Comparison of ENCODE assay signal across 19 cellular contexts in genomic region chr1:6106977-6107376, GRCh38.
DNase-seq lines count a peak whose midpoint lies in the region; ATAC-seq, FAIRE-seq and TF ChIP-seq lines count a peak whose summit lies in the region.
"Had no signal": no experiment of that assay in that cellular context is flagged by ENCODE, and none has a peak within 500 bp of the region (broad histone marks: within the 10 kb centered on the region; RNA-seq: fewer than 3 reads in every experiment).

No MANE protein-coding gene starts in this region.

- no peak overlapping the region for H3K4me3 Mint-ChIP-seq in activated T-cell treated with anti-CD3 and anti-CD28 coated beads, Interleukin-2, amount 50 U/mL, for 72 hours
- no peak overlapping the region for H3K4me3 Mint-ChIP-seq in activated T-cell treated with anti-CD3 and anti-CD28 coated beads, Interleukin-2, amount 50 U/mL, for 24 hours
- no peak overlapping the region for H3K4me3 Mint-ChIP-seq in CD8-positive, alpha-beta T cell
- H3K4me3 Mint-ChIP-seq: CD8-positive, alpha-beta memory T cell had no signal

- WGBS in K562 (ENCODE audit: insufficient coverage, low coverage, missing lambda C conversion rate) = 3% methylated on average over 4 of the region's 6 CpGs

- H3K27me3 Mint-ChIP-seq in activated T-cell treated with anti-CD3 and anti-CD28 coated beads, Interleukin-2, amount 50 U/mL, for 72 hours (ENCODE audit: low read depth) = peaks cover 23% of the 10 kb centered on the region
- H3K27me3 Mint-ChIP-seq in activated T-cell treated with anti-CD3 and anti-CD28 coated beads, Interleukin-2, amount 50 U/mL, for 24 hours = peaks cover 16% of the 10 kb centered on the region
- peaks cover 15% of the 10 kb centered on the region for H3K27me3 Mint-ChIP-seq in CD8-positive, alpha-beta T cell (ENCODE audit: low read depth)

- peaks cover 4% of the 10 kb centered on the region for H3K27me3 ChIP-seq in CD8-positive, alpha-beta T cell (ENCODE audit: insufficient read depth, low read length)
- peaks cover 19 to 54% of the 10 kb centered on the region in 2 experiments; a peak in 4 of 5 replicates for H3K27me3 ChIP-seq in K562 (ENCODE audit: control insufficient read depth in 2 of 2, insufficient read depth in 2 of 2, low read length in 2 of 2)

- DNase-seq in activated T-cell treated with anti-CD3 and anti-CD28 coated beads, Interleukin-2, amount 50 U/mL, for 72 hours = no peak
- no peak for DNase-seq in activated T-cell treated with anti-CD3 and anti-CD28 coated beads, Interleukin-2, amount 50 U/mL, for 24 hours
- DNase-seq in CD8-positive, alpha-beta T cell = no peak
- DNase-seq in K562 (ENCODE audit: extremely low read depth in 1 of 4, low spot score in 3 of 4) (no peak), DMS79 (lab: John Stamatoyannopoulos, UW) (no peak), AG08396 (ENCODE audit: low spot score) (no peak)
- DNase-seq: 8988T, ACHN, C1 segment of cervical spinal cord, DMS 273 treated with DMSO at 0.1 percent for 48 hours, DMS79 treated with DMSO at 0.1 percent for 48 hours, GF-D8, GOT3, H7, HCEC 1CT had no signal

- ATAC-seq in activated T-cell treated with anti-CD3 and anti-CD28 coated beads, Interleukin-2, amount 50 U/mL, for 72 hours (replicated peaks in 1 of 2) = no peak
- ATAC-seq in CD8-positive, alpha-beta T cell = no peak
- no peak for ATAC-seq in K562
- ATAC-seq: A549 had no signal

- H3K4me1 Mint-ChIP-seq in activated T-cell treated with anti-CD3 and anti-CD28 coated beads, Interleukin-2, amount 50 U/mL, for 72 hours (ENCODE audit: low read depth) = no peaks in the 10 kb centered on the region
- no peaks in the 10 kb centered on the region for H3K4me1 Mint-ChIP-seq in activated T-cell treated with anti-CD3 and anti-CD28 coated beads, Interleukin-2, amount 50 U/mL, for 24 hours (ENCODE audit: low read depth)
- H3K4me1 Mint-ChIP-seq in CD8-positive, alpha-beta T cell (ENCODE audit: low read depth) = no peaks in the 10 kb centered on the region
- H3K4me1 Mint-ChIP-seq: CD8-positive, alpha-beta memory T cell had no signal

- no peak overlapping the region for H3K4me2 ChIP-seq in K562 (ENCODE audit: insufficient read depth, low read length)
- H3K4me2 ChIP-seq: A549 had no signal

- no peak for TF ChIP-seq RAD21 in K562 (CRISPR knock-in tag; conservative IDR thresholded peaks at IDR 0.05 in 1 of 2, IDR thresholded peaks at IDR 0.05 in 1 of 2)

- in situ Hi-C loops in K562 (cut with MboI) = no loop called here

- H3K36me3 Mint-ChIP-seq in activated T-cell treated with anti-CD3 and anti-CD28 coated beads, Interleukin-2, amount 50 U/mL, for 72 hours (ENCODE audit: insufficient read depth in 2 of 2) = no peaks in the 10 kb centered on the region
- H3K36me3 Mint-ChIP-seq in activated T-cell treated with anti-CD3 and anti-CD28 coated beads, Interleukin-2, amount 50 U/mL, for 24 hours (ENCODE audit: low read depth) = no peaks in the 10 kb centered on the region
- no peaks in the 10 kb centered on the region for H3K36me3 Mint-ChIP-seq in CD8-positive, alpha-beta T cell
- H3K36me3 Mint-ChIP-seq: CD8-positive, alpha-beta memory T cell had no signal

- H2AFZ ChIP-seq in K562 (ENCODE audit: low read depth, low read length) = no peak overlapping the region

- H3K79me2 ChIP-seq in K562 (ENCODE audit: control insufficient read depth, insufficient read depth, low read length) = no peaks in the 10 kb centered on the region

- no peaks in the 10 kb centered on the region for H3K9me3 ChIP-seq in CD8-positive, alpha-beta T cell (ENCODE audit: low read length)
- no peaks in the 10 kb centered on the region for H3K9me3 ChIP-seq in K562 (replicated peaks; ENCODE audit: control insufficient read depth, insufficient read depth, low read depth, low read length)
- H3K9me3 ChIP-seq: A549 had no signal

- intact Hi-C loops in CD8-positive, alpha-beta T cell (cut with DNase I, micrococcal nuclease) = no loop called here
- intact Hi-C loops in K562 (cut with micrococcal nuclease) = no loop called here

- TF ChIP-seq CTCF in CD8-positive, alpha-beta T cell (IDR thresholded peaks at IDR 0.05) = peak; percentile 2
- TF ChIP-seq CTCF in K562 (IDR thresholded peaks at IDR 0.05 in 2 of 3, conservative IDR thresholded peaks at IDR 0.05 in 1 of 3; ENCODE audit: insufficient read depth in 2 of 3, low read depth in 1 of 3, low read length in 3 of 3) = no peak

- peaks cover 10% of the 10 kb centered on the region; the same call in 1 of the 2 replicates for H4K20me1 ChIP-seq in K562 (replicated peaks; ENCODE audit: control insufficient read depth, insufficient read depth, low read length)

- H3K9me1 ChIP-seq in K562 (ENCODE audit: control insufficient read depth, insufficient read depth, low read length) = no peaks in the 10 kb centered on the region

- H3K4me3 ChIP-seq in CD8-positive, alpha-beta T cell (ENCODE audit: low read depth, low read length) = no peak overlapping the region
- no peak overlapping the region for H3K4me3 ChIP-seq in K562
- H3K4me3 ChIP-seq: A549 had no signal

- FAIRE-seq in K562 (lab: Jason Lieb, UNC) = no peak
- FAIRE-seq: A549, D721Med, GM12891 had no signal

- no peak for TF ChIP-seq POLR2A in K562 (conservative IDR thresholded peaks at IDR 0.05)

- CTCF ChIA-PET in CD8-positive, alpha-beta T cell (lab: Charles Lee) = no interaction called here
- CTCF ChIA-PET in K562 (lab: Yijun Ruan, JAX; ENCODE audit: low intra/inter-chr PET ratio) = no interaction called here

- POLR2A ChIA-PET in CD8-positive, alpha-beta T cell (lab: Charles Lee) = no interaction called here
- POLR2A ChIA-PET in K562 (lab: Yijun Ruan, JAX) = no interaction called here

- no peaks in the 10 kb centered on the region for H3K36me3 ChIP-seq in CD8-positive, alpha-beta T cell (ENCODE audit: insufficient read depth, low read length)
- no peaks in the 10 kb centered on the region for H3K36me3 ChIP-seq in K562 (ENCODE audit: control insufficient read depth, insufficient read depth, low read length)

- no TSS peak for BruUV-seq in K562 (replicated peaks; lab: Mats Ljungman, UMichigan)

- H3K27ac Mint-ChIP-seq in activated T-cell treated with anti-CD3 and anti-CD28 coated beads, Interleukin-2, amount 50 U/mL, for 72 hours = peak overlapping the region; percentile 23
- H3K27ac Mint-ChIP-seq in activated T-cell treated with anti-CD3 and anti-CD28 coated beads, Interleukin-2, amount 50 U/mL, for 24 hours = no peak overlapping the region
- no peak overlapping the region for H3K27ac Mint-ChIP-seq in CD8-positive, alpha-beta T cell
- H3K27ac Mint-ChIP-seq: CD8-positive, alpha-beta memory T cell had no signal

- H3K27ac ChIP-seq in CD8-positive, alpha-beta T cell (ENCODE audit: low read depth, low read length) = no peak overlapping the region
- no peak overlapping the region for H3K27ac ChIP-seq in K562 (ENCODE audit: extremely low read depth, low read depth, low read length)
- H3K27ac ChIP-seq: A549 had no signal

- H3K4me1 ChIP-seq in CD8-positive, alpha-beta T cell (ENCODE audit: insufficient read depth, low read length) = no peaks in the 10 kb centered on the region
- peaks cover 0 to 33% of the 10 kb centered on the region in 2 experiments; a peak in 2 of 5 replicates for H3K4me1 ChIP-seq in K562 (replicated peaks in 1 of 2; ENCODE audit: control insufficient read depth in 2 of 2, insufficient read depth in 2 of 2, low read length in 2 of 2)
- H3K4me1 ChIP-seq: A549 had no signal

- TF ChIP-seq EP300 in K562 (IDR thresholded peaks at IDR 0.05; ENCODE audit: low read length) = no peak

- no peak overlapping the region for H3K9ac ChIP-seq in K562 (ENCODE audit: insufficient read depth in 1 of 2, low read depth in 2 of 2, low read length in 2 of 2)

- peaks cover 0 to 3% of the 10 kb centered on the region in 2 donors for H3K9me3 Mint-ChIP-seq in activated T-cell treated with anti-CD3 and anti-CD28 coated beads, Interleukin-2, amount 50 U/mL, for 72 hours
- H3K9me3 Mint-ChIP-seq in activated T-cell treated with anti-CD3 and anti-CD28 coated beads, Interleukin-2, amount 50 U/mL, for 24 hours = no peaks in the 10 kb centered on the region
- no peaks in the 10 kb centered on the region for H3K9me3 Mint-ChIP-seq in CD8-positive, alpha-beta T cell
- H3K9me3 Mint-ChIP-seq: CD8-positive, alpha-beta memory T cell had no signal

TF ChIP-seq in K562, 482 proteins besides CTCF, POLR2A, EP300 and RAD21:
- TF ChIP-seq ZNF354B (CRISPR knock-in tag; IDR thresholded peaks at IDR 0.05) (no peak), ZBTB26 (CRISPR knock-in tag; IDR thresholded peaks at IDR 0.05) (0 out of 2 replicates have a peak, but pooled peaks have one; percentile 4)
